ENCODE assay signal across 1 cellular context in genomic region chr3:183697123-183697609, GRCh38.
A peak's percentile ranks its signal among the peaks of the same experiment; 100 is the strongest.
TF ChIP-seq lines count a peak whose summit lies in the region.

No MANE protein-coding gene starts in this region.

TF ChIP-seq in K562, 482 proteins besides CTCF, POLR2A, EP300 and RAD21 (continued from another document):
- TF ChIP-seq SMARCA5 (IDR thresholded peaks at IDR 0.05) (0 out of 2 replicates have a peak, but pooled peaks have one; percentile 6), ZNF592 (IDR thresholded peaks at IDR 0.05) (peak; percentile 28; the same call in 1 of the 2 replicates), HDAC1 (IDR thresholded peaks at IDR 0.05) (peak in 1 of 2 experiments; percentile 31; a peak in 1 of 4 replicates), RBM25 (IDR thresholded peaks at IDR 0.05; ENCODE audit: low read depth, low read length, severe bottlenecking) (peak; percentile 73), NCOA1 (IDR thresholded peaks at IDR 0.05; ENCODE audit: low read depth) (peak; percentile 20; the same call in 1 of the 2 replicates), ADNP (tag; IDR thresholded peaks at IDR 0.05) (0 out of 2 replicates have a peak, but pooled peaks have one; percentile 19), TSHZ1 (CRISPR knock-in tag; IDR thresholded peaks at IDR 0.05) (no peak), HDAC2 (IDR thresholded peaks at IDR 0.05) (peak; percentile 53; the same call in 1 of the 2 replicates), CXXC5 (CRISPR knock-in tag; IDR thresholded peaks at IDR 0.05) (no peak), SPI1 (IDR thresholded peaks at IDR 0.05; ENCODE audit: borderline replicate concordance, low read depth, low read length) (no peak), EWSR1 (IDR thresholded peaks at IDR 0.05; ENCODE audit: borderline replicate concordance, low read depth, partially characterized antibody) (no peak), SMAD4 (CRISPR knock-in tag; conservative IDR thresholded peaks at IDR 0.05) (no peak), KDM1A (IDR thresholded peaks at IDR 0.05) (peak; percentile 17 to 67; a peak in 2 of 4 replicates), CUX1 (CRISPR knock-in tag; IDR thresholded peaks at IDR 0.05) (0 out of 2 replicates have a peak, but pooled peaks have one; percentile 56)
